ENCODE assay signal across 21 cellular contexts in the genomic region with DNA sequence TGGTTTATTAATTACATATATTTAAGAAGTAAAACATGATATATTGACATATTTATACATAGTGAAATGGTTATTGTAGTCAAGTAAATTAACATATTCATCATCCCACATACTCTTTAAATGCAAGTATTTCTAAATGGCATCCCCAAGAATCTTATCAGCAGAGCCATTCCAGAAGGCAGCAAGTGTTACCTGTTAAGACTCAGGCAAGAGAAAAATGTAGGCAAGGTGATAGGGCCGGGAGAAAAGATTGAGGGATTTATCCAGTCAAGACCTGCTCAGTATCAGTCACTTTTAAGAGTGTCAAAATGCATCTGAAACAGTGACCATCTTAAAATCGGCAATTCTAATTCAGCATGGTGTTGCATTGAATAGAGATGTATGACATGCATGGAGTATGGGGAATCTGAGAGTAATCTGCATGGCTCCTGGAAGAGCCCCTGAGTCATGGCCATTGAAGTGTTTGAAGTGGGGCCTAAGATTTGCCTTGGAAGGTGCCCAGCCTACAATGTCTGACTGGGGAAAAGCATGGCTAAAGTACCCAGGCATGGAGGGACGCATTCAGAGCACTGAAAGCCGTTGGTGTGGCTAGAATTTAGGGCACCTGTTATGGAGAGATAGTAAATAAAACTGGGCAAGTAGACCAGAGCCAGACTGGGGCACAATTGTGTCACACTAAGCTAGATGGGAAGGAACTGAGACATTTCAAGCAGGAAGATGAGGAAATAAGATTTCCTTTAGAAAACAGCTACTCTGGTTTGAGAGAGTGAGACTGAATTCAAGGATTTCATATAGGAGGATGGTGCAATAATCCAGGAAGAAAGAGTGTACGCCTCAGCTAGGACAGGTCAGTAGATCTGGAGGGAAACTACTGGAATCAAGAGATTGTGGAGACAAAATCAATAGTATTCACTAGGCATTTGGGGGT. TPM values are rescaled to one million over a fixed set of nuclear protein-coding genes. Genes with fewer than 3 reads are reported as not detected.
A peak's percentile ranks its signal among the peaks of the same experiment; 100 is the strongest.
DNase-seq lines count a peak whose midpoint lies in the region; ATAC-seq, FAIRE-seq and TF ChIP-seq lines count a peak whose summit lies in the region.
"Had no signal": no experiment of that assay in that cellular context is flagged by ENCODE, and none has a peak within 500 bp of the region (broad histone marks: within the 10 kb centered on the region; RNA-seq: fewer than 3 reads in every experiment).

No MANE protein-coding gene starts in this region.

- H3K9me3 ChIP-seq in BLaER1 treated with 17β-estradiol and CSF1 and Interleukin-3, amounts not matched to agents 10 nM and 100 nM (replicated peaks in 1 of 11), result peaks cover 0 to 8% (median 0%) of the 10 kb centered on the region in 11 experiments; a peak in 1 of 22 replicates
- H3K9me3 ChIP-seq in GM23248 (ENCODE audit: low read depth), result no peaks in the 10 kb centered on the region
- H3K9me3 ChIP-seq in astrocyte (ENCODE audit: insufficient read depth, low read depth, low read length), result no peaks in the 10 kb centered on the region
- H3K9me3 ChIP-seq in left lung, result no peaks in the 10 kb centered on the region
- H3K9me3 ChIP-seq in prostate gland, result no peaks in the 10 kb centered on the region
- H3K9me3 ChIP-seq: esophagus squamous epithelium, SJSA1 had no signal

- peaks cover 0 to 15% (median 9%) of the 10 kb centered on the region in 10 experiments; a peak in 9 of 20 replicates for H3K4me1 ChIP-seq in BLaER1 treated with 17β-estradiol and CSF1 and Interleukin-3, amounts not matched to agents 10 nM and 100 nM
- H3K4me1 ChIP-seq in GM23248 (ENCODE audit: insufficient read depth), result peaks cover 8% of the 10 kb centered on the region; the same call in 1 of the 2 replicates
- H3K4me1 ChIP-seq in astrocyte (ENCODE audit: insufficient read depth, low read length), result peaks cover 4% of the 10 kb centered on the region
- H3K4me1 ChIP-seq in left lung, result no peaks in the 10 kb centered on the region
- no peaks in the 10 kb centered on the region for H3K4me1 ChIP-seq in prostate gland (replicated peaks)
- H3K4me1 ChIP-seq: esophagus squamous epithelium had no signal

- H3F3A ChIP-seq in GM23248 (ENCODE audit: insufficient read depth), result no peaks in the 10 kb centered on the region; the same call in 1 of the 2 replicates

- TF ChIP-seq POLR2A in prostate gland (IDR thresholded peaks at IDR 0.05), result no peak

- peak; percentile 96 for ATAC-seq in left lung
- ATAC-seq in HG03039 (IDR thresholded peaks at IDR 0.05; ENCODE audit: unreplicated experiment), result no peak
- ATAC-seq: sciatic nerve had no signal

- no peak overlapping the region for H3K4me3 Mint-ChIP-seq in astrocyte (ENCODE audit: unreplicated experiment)
- H3K4me3 Mint-ChIP-seq: activated naive CD8-positive, alpha-beta T cell treated with anti-CD3 and anti-CD28 coated beads for 36 hours; naive thymus-derived CD4-positive, alpha-beta T cell; T-helper 1 cell treated with Interleukin-12 subunit alpha and Interleukin-12 subunit beta and Interleukin-4 antibody, amounts not matched to agents 30 μg/mL and 1 μg/mL, for 36 hours had no signal

- peaks cover 4% of the 10 kb centered on the region for H3K9me3 Mint-ChIP-seq in astrocyte (ENCODE audit: unreplicated experiment)
- H3K9me3 Mint-ChIP-seq: activated naive CD8-positive, alpha-beta T cell treated with anti-CD3 and anti-CD28 coated beads for 36 hours; T-helper 1 cell treated with Interleukin-12 subunit alpha and Interleukin-12 subunit beta and Interleukin-4 antibody, amounts not matched to agents 30 μg/mL and 1 μg/mL, for 36 hours had no signal

- no peaks in the 10 kb centered on the region for H4K20me1 ChIP-seq in BLaER1 treated with 17β-estradiol and CSF1 and Interleukin-3, amounts not matched to agents 10 nM and 100 nM
- H4K20me1 ChIP-seq in GM23248 (ENCODE audit: insufficient read depth) (no peaks in the 10 kb centered on the region), astrocyte (ENCODE audit: insufficient read depth, low read length) (no peaks in the 10 kb centered on the region)

- no peak overlapping the region for H3K27ac Mint-ChIP-seq in astrocyte (ENCODE audit: unreplicated experiment)
- H3K27ac Mint-ChIP-seq: activated naive CD8-positive, alpha-beta T cell treated with anti-CD3 and anti-CD28 coated beads for 36 hours; naive thymus-derived CD4-positive, alpha-beta T cell; T-helper 1 cell treated with Interleukin-12 subunit alpha and Interleukin-12 subunit beta and Interleukin-4 antibody, amounts not matched to agents 30 μg/mL and 1 μg/mL, for 36 hours had no signal

- intact Hi-C loops in left lung (cut with DNase I) (loop anchor here in 1 of 2 donors (5.0 kb wide), 1 partner anchor 300 kb away; no protein-coding TSS in a partner anchor), prostate gland (cut with DNase I) (loop anchor here (5.0 kb wide), 1 partner anchor 305 kb away; no protein-coding TSS in a partner anchor)

- no peaks in the 10 kb centered on the region for H3K79me2 ChIP-seq in GM23248 (ENCODE audit: insufficient read depth)
- no peaks in the 10 kb centered on the region for H3K79me2 ChIP-seq in astrocyte (ENCODE audit: insufficient read depth, low read length)

- H2AFZ ChIP-seq in GM23248 (no peak overlapping the region), astrocyte (ENCODE audit: low read depth, low read length) (no peak overlapping the region)

- H3K4me2 ChIP-seq in BLaER1 treated with 17β-estradiol and CSF1 and Interleukin-3, amounts not matched to agents 10 nM and 100 nM, result peak overlapping the region in 8 of 11 experiments; percentile 0 to 57 (median 17); a peak in 10 of 22 replicates
- no peak overlapping the region for H3K4me2 ChIP-seq in GM23248 (ENCODE audit: unreplicated experiment)
- no peak overlapping the region for H3K4me2 ChIP-seq in astrocyte (ENCODE audit: low read length)

- H3K4me1 Mint-ChIP-seq in astrocyte (ENCODE audit: low read depth, unreplicated experiment), result peaks cover 5% of the 10 kb centered on the region
- H3K4me1 Mint-ChIP-seq: activated naive CD8-positive, alpha-beta T cell treated with anti-CD3 and anti-CD28 coated beads for 36 hours; naive thymus-derived CD4-positive, alpha-beta T cell had no signal

- peak overlapping the region in 2 of 11 experiments; percentile 24 to 30; a peak in 2 of 22 replicates for H3K27ac ChIP-seq in BLaER1 treated with 17β-estradiol and CSF1 and Interleukin-3, amounts not matched to agents 10 nM and 100 nM
- H3K27ac ChIP-seq in GM23248 (no peak overlapping the region), astrocyte (ENCODE audit: low read depth, low read length) (no peak overlapping the region), left lung (peak overlapping the region in 1 of 2 donors; percentile 43), prostate gland (no peak overlapping the region)
- H3K27ac ChIP-seq: esophagus squamous epithelium, SJSA1, VCaP had no signal

- H3K9me2 ChIP-seq in GM23248 (ENCODE audit: insufficient read depth), result no peaks in the 10 kb centered on the region

- WGBS in GM23248 (ENCODE audit: low coverage in 1 of 2, low lambda C conversion rate in 2 of 2, missing lambda C conversion rate in 2 of 2), 2 experiments, result 92 to 95% methylated on average over 5 of the region's 5 CpGs
- WGBS in prostate gland, result 77% methylated on average over 5 of the region's 5 CpGs

- no peak overlapping the region for H3K4me3 ChIP-seq in BLaER1 treated with 17β-estradiol and CSF1 and Interleukin-3, amounts not matched to agents 10 nM and 100 nM
- no peak overlapping the region for H3K4me3 ChIP-seq in GM23248
- H3K4me3 ChIP-seq in astrocyte (ENCODE audit: insufficient read depth, low read depth, low read length), result no peak overlapping the region
- H3K4me3 ChIP-seq in left lung, result no peak overlapping the region
- no peak overlapping the region for H3K4me3 ChIP-seq in prostate gland
- H3K4me3 ChIP-seq: esophagus squamous epithelium, SJSA1 had no signal

- no peak overlapping the region for H3K9ac ChIP-seq in BLaER1 treated with 17β-estradiol and CSF1 and Interleukin-3, amounts not matched to agents 10 nM and 100 nM
- H3K9ac ChIP-seq in GM23248 (no peak overlapping the region), astrocyte (ENCODE audit: low read length) (no peak overlapping the region)

- FAIRE-seq in astrocyte (lab: Jason Lieb, UNC), result no peak
- FAIRE-seq: urothelium cell line had no signal

- TF ChIP-seq CTCF in astrocyte (IDR thresholded peaks at IDR 0.05; ENCODE audit: insufficient read depth, low read depth, low read length) (no peak), left lung (IDR thresholded peaks at IDR 0.05) (no peak), prostate gland (IDR thresholded peaks at IDR 0.05) (no peak)

- DNase-seq in GM23248, result peak; percentile 21
- peak; percentile 43 for DNase-seq in astrocyte (ENCODE audit: low read depth)
- DNase-seq in left lung, result no peak
- DNase-seq in stimulated activated CD4-positive, alpha-beta T cell treated with anti-CD3 and anti-CD28 coated beads, Interleukin-2, amount 100 ng/mL, for 48 hours, result no peak
- no peak for DNase-seq in NCI-H2029 treated with DMSO at 0.1 percent for 48 hours (lab: John Stamatoyannopoulos, UW)
- no peak for DNase-seq in prostate gland (ENCODE audit: low spot score)
- DNase-seq: activated CD4-positive, alpha-beta T cell treated with anti-CD3 and anti-CD28 coated beads, Interleukin-2, amount 50 U/mL, for 1 hour; activated naive CD8-positive, alpha-beta T cell treated with anti-CD3 and anti-CD28 coated beads for 36 hours; effector memory CD4-positive, alpha-beta T cell; esophagus squamous epithelium; NCI-H2107; stimulated activated CD4-positive, alpha-beta T cell treated with anti-CD3 and anti-CD28 coated beads, Interleukin-15, amount 100 ng/mL, for 24 hours had no signal

- in situ Hi-C loops in GM23248 (cut with MboI), result no loop called here

- no peaks in the 10 kb centered on the region for H3K36me3 Mint-ChIP-seq in astrocyte (ENCODE audit: low read depth, unreplicated experiment)
- H3K36me3 Mint-ChIP-seq: activated naive CD8-positive, alpha-beta T cell treated with anti-CD3 and anti-CD28 coated beads for 36 hours; naive thymus-derived CD4-positive, alpha-beta T cell had no signal

- H3K27me3 ChIP-seq in BLaER1 treated with 17β-estradiol and CSF1 and Interleukin-3, amounts not matched to agents 10 nM and 100 nM, result no peaks in the 10 kb centered on the region
- H3K27me3 ChIP-seq in GM23248 (replicated peaks; ENCODE audit: insufficient read depth) (no peaks in the 10 kb centered on the region), astrocyte (ENCODE audit: insufficient read depth, low read length) (no peaks in the 10 kb centered on the region), left lung (no peaks in the 10 kb centered on the region), prostate gland (replicated peaks; ENCODE audit: insufficient read depth) (no peaks in the 10 kb centered on the region)
- H3K27me3 ChIP-seq: SJSA1 had no signal

- no peaks in the 10 kb centered on the region for H3K27me3 Mint-ChIP-seq in astrocyte (ENCODE audit: low read depth, unreplicated experiment)

- no peaks in the 10 kb centered on the region for H3K36me3 ChIP-seq in BLaER1 treated with 17β-estradiol and CSF1 and Interleukin-3, amounts not matched to agents 10 nM and 100 nM
- H3K36me3 ChIP-seq in GM23248 (ENCODE audit: low read depth), result no peaks in the 10 kb centered on the region
- H3K36me3 ChIP-seq in astrocyte (ENCODE audit: insufficient read depth, low read length), result no peaks in the 10 kb centered on the region
- H3K36me3 ChIP-seq in left lung, result no peaks in the 10 kb centered on the region
- H3K36me3 ChIP-seq in prostate gland, result no peaks in the 10 kb centered on the region
- H3K36me3 ChIP-seq: esophagus squamous epithelium, SJSA1 had no signal

RNA-seq across cellular contexts. Expression of a gene that starts 25.0 kb away (rescaled TPM):
- total RNA-seq in GM23248 (2014; rRNA removed; shearing (Covaris generic)), result not detected in 2 replicates
- polyA plus RNA-seq in GM23248 (2016; fragmentation: Nextera tagmentation; extraction: Ambion mirVana), result not detected in 2 replicates
- not detected in 2 replicates for total RNA-seq in astrocyte
- total RNA-seq in left lung, result under 1 TPM in 1 of 2 donors, not detected in 1; 0.34 TPM
- 1 to 10 TPM in 1 of 2 donors, not detected in 1; 2.4 TPM for total RNA-seq in prostate gland
- total RNA-seq: activated naive CD8-positive, alpha-beta T cell treated with anti-CD3 and anti-CD28 coated beads for 36 hours; esophagus squamous epithelium; naive thymus-derived CD4-positive, alpha-beta T cell; omental fat pad had no signal
- polyA plus RNA-seq: naive thymus-derived CD4-positive, alpha-beta T cell had no signal

RNA-seq across cellular contexts. Expression of a gene that starts 33.1 kb away (rescaled TPM):
- 12.6 and 14.0 TPM in 2 replicates for total RNA-seq in GM23248 (2014; rRNA removed; shearing (Covaris generic))
- 19.6 TPM in 2 replicates for polyA plus RNA-seq in GM23248 (2016; fragmentation: Nextera tagmentation; extraction: Ambion mirVana)
- 13.0 and 18.6 TPM in 2 replicates for total RNA-seq in astrocyte
- 10 to 100 TPM; 23.1 to 26.2 TPM for total RNA-seq in left lung
- 10 to 100 TPM; 26.2 to 27.1 TPM for total RNA-seq in prostate gland

Comparison
In these comparisons a context has a peak if more than half of its experiments do, and no peak if none do; other contexts are left out.
1. H3K4me2 ChIP-seq: peak in BLaER1 treated with 17β-estradiol and CSF1 and Interleukin-3, amounts not matched to agents 10 nM and 100 nM (8 of 11); none in GM23248 (single experiment) and astrocyte (single experiment).
2. DNase-seq: peak in GM23248 (single experiment) and astrocyte (single experiment); none in left lung (0 of 2), stimulated activated CD4-positive, alpha-beta T cell treated with anti-CD3 and anti-CD28 coated beads, Interleukin-2, amount 100 ng/mL, for 48 hours (0 of 2), NCI-H2029 treated with DMSO at 0.1 percent for 48 hours (single experiment) and prostate gland (single experiment).